ENCODE assay signal across 7 cellular contexts in genomic region chr1:145111674-145112073, GRCh38. TPM values are rescaled to one million over a fixed set of nuclear protein-coding genes. Genes with fewer than 3 reads are reported as not detected.
"Had no signal": no experiment of that assay in that cellular context is flagged by ENCODE, and none has a peak within 500 bp of the region (broad histone marks: within the 10 kb centered on the region; RNA-seq: fewer than 3 reads in every experiment).

No MANE protein-coding gene starts in this region.

RNA-seq across cellular contexts. Expression of gene FAM72D, which starts 15.9 kb away (rescaled TPM):
- total RNA-seq: kidney, left lobe of liver, left ventricle myocardium superior, mesenteric fat pad, mononuclear cell, myocyte had no signal
- polyA plus RNA-seq: naive thymus-derived CD4-positive, alpha-beta T cell had no signal
